Comparison of ENCODE assay signal across 1 cellular context in the genomic region with DNA sequence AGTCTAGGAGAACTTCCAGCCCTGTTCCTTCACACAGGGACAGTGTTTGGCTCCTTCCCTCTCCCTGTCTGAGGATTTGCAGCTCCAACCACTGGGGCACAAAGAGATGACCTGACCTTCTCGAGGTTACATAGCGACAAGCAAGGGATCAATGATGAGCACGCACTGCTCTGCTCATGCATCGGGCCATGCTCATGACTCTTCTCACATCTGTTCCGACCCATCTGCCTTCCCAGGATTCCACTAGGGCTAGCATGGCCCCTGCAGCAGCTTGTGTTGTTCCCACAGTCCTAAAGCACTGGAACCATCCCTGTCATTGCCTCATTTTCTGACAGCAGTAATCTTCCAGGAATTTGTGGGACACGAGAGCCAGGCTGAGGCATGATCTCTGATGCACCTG.
TF ChIP-seq lines count a peak whose summit lies in the region.

No MANE protein-coding gene starts in this region.

TF ChIP-seq in IMR-90, 13 proteins besides CTCF, POLR2A, EP300 and RAD21 (continued from another document):
- TF ChIP-seq, protein P1, sequence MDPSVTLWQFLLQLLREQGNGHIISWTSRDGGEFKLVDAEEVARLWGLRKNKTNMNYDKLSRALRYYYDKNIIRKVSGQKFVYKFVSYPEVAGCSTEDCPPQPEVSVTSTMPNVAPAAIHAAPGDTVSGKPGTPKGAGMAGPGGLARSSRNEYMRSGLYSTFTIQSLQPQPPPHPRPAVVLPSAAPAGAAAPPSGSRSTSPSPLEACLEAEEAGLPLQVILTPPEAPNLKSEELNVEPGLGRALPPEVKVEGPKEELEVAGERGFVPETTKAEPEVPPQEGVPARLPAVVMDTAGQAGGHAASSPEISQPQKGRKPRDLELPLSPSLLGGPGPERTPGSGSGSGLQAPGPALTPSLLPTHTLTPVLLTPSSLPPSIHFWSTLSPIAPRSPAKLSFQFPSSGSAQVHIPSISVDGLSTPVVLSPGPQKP (IDR thresholded peaks at IDR 0.05; ENCODE audit: borderline replicate concordance, low read depth, low read length), result no peak
- TF ChIP-seq NFE2L2 (IDR thresholded peaks at IDR 0.05; ENCODE audit: low read depth, low read length) (no peak), RFX5 (IDR thresholded peaks at IDR 0.05; ENCODE audit: low read depth, low read length) (no peak)
TF ChIP-seq in IMR-90: peak in this region for 0.
